ENCODE assay signal across 23 cellular contexts in the genomic region with DNA sequence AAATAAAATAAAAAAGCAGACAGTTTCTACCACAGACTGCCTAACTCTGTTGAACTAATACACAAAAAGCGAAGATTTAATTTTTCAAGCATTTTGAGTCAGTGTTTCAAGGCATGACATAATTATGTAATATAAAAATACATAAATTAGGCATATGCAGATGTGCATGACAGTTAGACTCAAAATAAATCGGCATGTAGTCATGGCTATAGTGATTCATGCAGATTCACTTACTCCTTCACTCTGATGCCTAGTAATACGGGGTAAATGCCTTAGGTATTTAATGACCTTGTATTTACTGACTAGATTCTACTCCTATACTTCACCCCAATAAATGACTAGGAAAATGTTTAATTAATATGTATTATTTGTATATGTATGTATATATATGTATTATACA.
DNase-seq lines count a peak whose midpoint lies in the region; ATAC-seq, FAIRE-seq and TF ChIP-seq lines count a peak whose summit lies in the region.
"Had no signal": no experiment of that assay in that cellular context is flagged by ENCODE, and none has a peak within 500 bp of the region (broad histone marks: within the 10 kb centered on the region; RNA-seq: fewer than 3 reads in every experiment).

No MANE protein-coding gene starts in this region.

- no peaks in the 10 kb centered on the region for H3K36me3 Mint-ChIP-seq in nephron (ENCODE audit: low read depth)
- no peaks in the 10 kb centered on the region for H3K36me3 Mint-ChIP-seq in GM23338 (ENCODE audit: low read depth)
- H3K36me3 Mint-ChIP-seq: IgD-negative memory B cell, type B pancreatic cell had no signal

- TF ChIP-seq POLR2A in GM12891 (IDR thresholded peaks at IDR 0.05; ENCODE audit: low read depth, low read length): no peak

- H3K27ac ChIP-seq in cingulate gyrus (ENCODE audit: low read depth, low read length): peak overlapping the region; percentile 57
- no peak overlapping the region for H3K27ac ChIP-seq in GM23338 (ENCODE audit: low read depth)
- H3K27ac ChIP-seq: brain microvascular endothelial cell had no signal

- H3F3A ChIP-seq in GM23338 (replicated peaks; ENCODE audit: low read depth): no peaks in the 10 kb centered on the region

- no peaks in the 10 kb centered on the region for H3K36me3 ChIP-seq in GM23338 (ENCODE audit: insufficient read depth)
- H3K36me3 ChIP-seq: brain microvascular endothelial cell, HAP-1 had no signal

- FAIRE-seq in GM12891 (lab: Jason Lieb, UNC): no peak
- FAIRE-seq: colon had no signal

- H3K9me3 Mint-ChIP-seq in nephron (no peaks in the 10 kb centered on the region), GM23338 (no peaks in the 10 kb centered on the region)
- H3K9me3 Mint-ChIP-seq: activated CD4-positive, alpha-beta T cell treated with anti-CD3 and anti-CD28 coated beads, Interleukin-2, amount 10 ng/mL, durations not matched to agents 24 days and 14 days; activated T-cell treated with anti-CD3 and anti-CD28 coated beads, Interleukin-2, amount 50 U/mL, for 4 hours; type B pancreatic cell had no signal

- no peak overlapping the region for H3K4me2 ChIP-seq in GM23338
- H3K4me2 ChIP-seq: smooth muscle cell had no signal

- H3K27ac Mint-ChIP-seq in nephron: peak overlapping the region in 2 of 3 experiments; percentile 43 to 86
- no peak overlapping the region for H3K27ac Mint-ChIP-seq in GM23338
- H3K27ac Mint-ChIP-seq: activated CD4-positive, alpha-beta T cell treated with anti-CD3 and anti-CD28 coated beads, Interleukin-2, amount 10 ng/mL, durations not matched to agents 24 days and 14 days; IgD-negative memory B cell; type B pancreatic cell had no signal

- H2AFZ ChIP-seq in GM23338: no peak overlapping the region

- H3K27me3 Mint-ChIP-seq in nephron (ENCODE audit: low read depth) (no peaks in the 10 kb centered on the region), GM23338 (ENCODE audit: insufficient read depth, low read depth, poor library complexity) (peaks cover 2% of the 10 kb centered on the region)
- H3K27me3 Mint-ChIP-seq: activated CD4-positive, alpha-beta T cell treated with anti-CD3 and anti-CD28 coated beads, Interleukin-2, amount 10 ng/mL, durations not matched to agents 24 days and 14 days; IgD-negative memory B cell; type B pancreatic cell had no signal

- H3K4me1 Mint-ChIP-seq in nephron (peaks cover 42% of the 10 kb centered on the region), GM23338 (peaks cover 11% of the 10 kb centered on the region)
- H3K4me1 Mint-ChIP-seq: activated CD4-positive, alpha-beta T cell treated with anti-CD3 and anti-CD28 coated beads, Interleukin-2, amount 10 ng/mL, durations not matched to agents 24 days and 14 days; IgD-negative memory B cell had no signal

- peak; percentile 86 for DNase-seq in NCI-H526 treated with DMSO at 0.1 percent for 48 hours (lab: John Stamatoyannopoulos, UW)
- no peak for DNase-seq in NCI-H2171 (lab: John Stamatoyannopoulos, UW)
- no peak for DNase-seq in GM12891 (ENCODE audit: insufficient read length, low spot score)
- DNase-seq in GM23338 (ENCODE audit: low spot score): no peak
- DNase-seq: activated CD4-positive, alpha-beta T cell treated with anti-CD3 and anti-CD28 coated beads, Interleukin-2, amount 10 ng/mL, durations not matched to agents 24 days and 14 days; activated gamma-delta T cell treated with Interleukin-2 at 50 U/mL for 16 hours; activated T-cell treated with anti-CD3 and anti-CD28 coated beads, Interleukin-2, amount 50 U/mL, for 4 hours; brain microvascular endothelial cell; DND-41; effector CD8-positive, alpha-beta T cell; NCI-H2029; NCI-H345; stimulated activated CD4-positive, alpha-beta T cell treated with anti-CD3 and anti-CD28 coated beads, Interleukin-2, amount 100 ng/mL, for 24 hours; T-helper 9 cell had no signal

- ATAC-seq in GM18909 (IDR thresholded peaks at IDR 0.05; ENCODE audit: poor library complexity, unreplicated experiment): no peak
- ATAC-seq in GM23338: no peak
- ATAC-seq: activated T-cell treated with anti-CD3 and anti-CD28 coated beads, Interleukin-2, amount 50 U/mL, for 4 hours; Right ventricle myocardium inferior had no signal

- no peak for TF ChIP-seq CTCF in nephron (IDR thresholded peaks at IDR 0.05; ENCODE audit: unreplicated experiment in 3 of 3)
- no peak for TF ChIP-seq CTCF in GM23338 (conservative IDR thresholded peaks at IDR 0.05; ENCODE audit: low read depth in 2 of 2)

- H3K4me3 Mint-ChIP-seq in nephron: no peak overlapping the region
- no peak overlapping the region for H3K4me3 Mint-ChIP-seq in GM23338
- H3K4me3 Mint-ChIP-seq: activated CD4-positive, alpha-beta T cell treated with anti-CD3 and anti-CD28 coated beads, Interleukin-2, amount 10 ng/mL, durations not matched to agents 24 days and 14 days; activated T-cell treated with anti-CD3 and anti-CD28 coated beads, Interleukin-2, amount 50 U/mL, for 4 hours; IgD-negative memory B cell; type B pancreatic cell had no signal

- no peaks in the 10 kb centered on the region for H3K27me3 ChIP-seq in GM23338 (ENCODE audit: insufficient read depth)
- H3K27me3 ChIP-seq: brain microvascular endothelial cell had no signal

- no peaks in the 10 kb centered on the region for H3K79me2 ChIP-seq in GM23338 (replicated peaks; ENCODE audit: insufficient read depth)

- H3K4me3 ChIP-seq in GM23338: no peak overlapping the region
- H3K4me3 ChIP-seq: smooth muscle cell had no signal

- no peaks in the 10 kb centered on the region for H4K20me1 ChIP-seq in GM23338 (replicated peaks; ENCODE audit: insufficient read depth)

- 0 out of 2 replicates have a peak, but pooled peaks cover 6% of the 10 kb centered on the region for H3K4me1 ChIP-seq in GM23338 (ENCODE audit: insufficient read depth)

- no peaks in the 10 kb centered on the region for H3K9me2 ChIP-seq in GM23338 (ENCODE audit: insufficient read depth)

TF ChIP-seq in GM12891, 5 proteins besides CTCF, POLR2A, EP300 and RAD21:
- TF ChIP-seq TAF1 (IDR thresholded peaks at IDR 0.05; ENCODE audit: low read depth, low read length): no peak
- TF ChIP-seq SPI1 (IDR thresholded peaks at IDR 0.05; ENCODE audit: low read depth, low read length): no peak
- no peak for TF ChIP-seq PAX5 (IDR thresholded peaks at IDR 0.05; ENCODE audit: insufficient read depth, low read length, severe bottlenecking)
- TF ChIP-seq POU2F2 (IDR thresholded peaks at IDR 0.05; ENCODE audit: low read depth, low read length): no peak
- no peak for TF ChIP-seq POLR2AphosphoS5 (IDR thresholded peaks at IDR 0.05; ENCODE audit: low read depth, low read length)

TF ChIP-seq in GM23338, 12 proteins besides CTCF, POLR2A, EP300 and RAD21 (continues in another document):
- TF ChIP-seq EZH2phosphoT487 (IDR thresholded peaks at IDR 0.05; ENCODE audit: unreplicated experiment) (no peak), ZNF114 (CRISPR knock-in tag; IDR thresholded peaks at IDR 0.05) (no peak), REST (IDR thresholded peaks at IDR 0.05; ENCODE audit: unreplicated experiment) (no peak), NANOG (IDR thresholded peaks at IDR 0.05; ENCODE audit: borderline replicate concordance) (no peak), STAT1 (IDR thresholded peaks at IDR 0.05; ENCODE audit: unreplicated experiment) (no peak), ZNF331 (CRISPR knock-in tag; IDR thresholded peaks at IDR 0.05; ENCODE audit: low read depth) (no peak), JUNB (IDR thresholded peaks at IDR 0.05; ENCODE audit: unreplicated experiment) (no peak), CREB1 (CRISPR knock-in tag; IDR thresholded peaks at IDR 0.05; ENCODE audit: low read depth) (no peak), EZH2 (IDR thresholded peaks at IDR 0.05; ENCODE audit: low read depth, unreplicated experiment) (no peak)
- TF ChIP-seq, protein P1, sequence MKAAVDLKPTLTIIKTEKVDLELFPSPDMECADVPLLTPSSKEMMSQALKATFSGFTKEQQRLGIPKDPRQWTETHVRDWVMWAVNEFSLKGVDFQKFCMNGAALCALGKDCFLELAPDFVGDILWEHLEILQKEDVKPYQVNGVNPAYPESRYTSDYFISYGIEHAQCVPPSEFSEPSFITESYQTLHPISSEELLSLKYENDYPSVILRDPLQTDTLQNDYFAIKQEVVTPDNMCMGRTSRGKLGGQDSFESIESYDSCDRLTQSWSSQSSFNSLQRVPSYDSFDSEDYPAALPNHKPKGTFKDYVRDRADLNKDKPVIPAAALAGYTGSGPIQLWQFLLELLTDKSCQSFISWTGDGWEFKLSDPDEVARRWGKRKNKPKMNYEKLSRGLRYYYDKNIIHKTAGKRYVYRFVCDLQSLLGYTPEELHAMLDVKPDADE (IDR thresholded peaks at IDR 0.05): no peak
